1 cellular context compared by ENCODE assay signal in the genomic region with DNA sequence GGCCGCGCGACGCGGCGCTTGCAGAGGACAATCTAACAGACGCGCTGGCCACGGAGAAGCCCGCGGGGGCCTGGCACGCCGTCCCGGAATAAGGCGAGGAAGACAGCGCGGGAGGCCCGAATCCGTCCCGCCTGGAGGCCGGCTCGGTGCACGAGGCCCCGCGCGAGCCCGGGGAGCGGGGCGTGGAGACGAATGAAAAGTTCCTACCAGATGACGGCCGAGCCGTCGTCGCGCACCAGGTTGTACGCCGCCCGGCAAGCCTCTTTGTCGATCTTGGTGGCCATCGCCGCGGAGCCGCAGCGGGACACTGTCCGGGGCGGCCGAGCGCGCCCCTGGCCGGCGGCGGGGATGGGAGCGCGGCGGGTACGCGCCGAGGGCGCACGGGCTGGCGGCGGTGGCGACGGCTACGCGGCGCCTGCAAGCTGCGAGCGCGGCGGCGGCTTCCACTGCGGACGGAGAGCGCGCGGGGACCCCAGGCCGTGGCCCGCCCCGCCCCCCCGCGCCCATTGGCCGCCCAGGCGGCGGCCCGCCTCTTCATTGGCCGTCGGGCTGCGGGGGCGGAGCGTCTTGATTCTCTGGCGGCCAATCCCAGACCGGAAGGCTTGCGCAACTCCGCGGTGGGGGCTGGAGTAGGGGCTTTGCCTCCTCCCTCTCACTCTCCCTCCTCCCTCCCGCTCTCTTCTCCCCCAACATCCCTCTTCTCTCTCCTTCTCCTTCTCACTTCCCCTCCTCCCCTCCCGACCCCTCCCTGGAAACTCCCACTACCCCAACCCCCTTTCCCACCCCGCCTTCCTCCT.
A peak's percentile ranks its signal among the peaks of the same experiment; 100 is the strongest.
TF ChIP-seq lines count a peak whose summit lies in the region.

A gene with protein sequence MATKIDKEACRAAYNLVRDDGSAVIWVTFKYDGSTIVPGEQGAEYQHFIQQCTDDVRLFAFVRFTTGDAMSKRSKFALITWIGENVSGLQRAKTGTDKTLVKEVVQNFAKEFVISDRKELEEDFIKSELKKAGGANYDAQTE (minus strand): TSS at position 448 of the 797 bp plus-strand sequence. CDS start 164 bp downstream, at position 284.

TF ChIP-seq in A549, 52 proteins besides CTCF, POLR2A, EP300 and RAD21 (continued from another document):
- peak; percentile 100 for TF ChIP-seq MAZ (IDR thresholded peaks at IDR 0.05; ENCODE audit: borderline replicate concordance, low read depth, low read length)
- TF ChIP-seq ZNF302 (CRISPR knock-in tag; IDR thresholded peaks at IDR 0.05), result no peak
- TF ChIP-seq CHD4 (IDR thresholded peaks at IDR 0.05; ENCODE audit: borderline replicate concordance), result no peak
- TF ChIP-seq CBX2 (IDR thresholded peaks at IDR 0.05; ENCODE audit: borderline replicate concordance, low read depth), result no peak
- TF ChIP-seq GATA3 (IDR thresholded peaks at IDR 0.05; ENCODE audit: borderline replicate concordance), result no peak
- no peak for TF ChIP-seq NR3C1 (IDR thresholded peaks at IDR 0.05)
- TF ChIP-seq FOSB (CRISPR knock-in tag; IDR thresholded peaks at IDR 0.05), result no peak
- peak; percentile 49; the same call in 1 of the 2 replicates for TF ChIP-seq KDM5A (IDR thresholded peaks at IDR 0.05)
- TF ChIP-seq NPAS2 (CRISPR knock-in tag; IDR thresholded peaks at IDR 0.05; ENCODE audit: borderline replicate concordance), result no peak
- no peak for TF ChIP-seq FOXS1 (CRISPR knock-in tag; IDR thresholded peaks at IDR 0.05)
- TF ChIP-seq, protein P1, sequence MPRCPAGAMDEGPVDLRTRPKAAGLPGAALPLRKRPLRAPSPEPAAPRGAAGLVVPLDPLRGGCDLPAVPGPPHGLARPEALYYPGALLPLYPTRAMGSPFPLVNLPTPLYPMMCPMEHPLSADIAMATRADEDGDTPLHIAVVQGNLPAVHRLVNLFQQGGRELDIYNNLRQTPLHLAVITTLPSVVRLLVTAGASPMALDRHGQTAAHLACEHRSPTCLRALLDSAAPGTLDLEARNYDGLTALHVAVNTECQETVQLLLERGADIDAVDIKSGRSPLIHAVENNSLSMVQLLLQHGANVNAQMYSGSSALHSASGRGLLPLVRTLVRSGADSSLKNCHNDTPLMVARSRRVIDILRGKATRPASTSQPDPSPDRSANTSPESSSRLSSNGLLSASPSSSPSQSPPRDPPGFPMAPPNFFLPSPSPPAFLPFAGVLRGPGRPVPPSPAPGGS (IDR thresholded peaks at IDR 0.05), result peak; percentile 93
- TF ChIP-seq, protein P2, sequence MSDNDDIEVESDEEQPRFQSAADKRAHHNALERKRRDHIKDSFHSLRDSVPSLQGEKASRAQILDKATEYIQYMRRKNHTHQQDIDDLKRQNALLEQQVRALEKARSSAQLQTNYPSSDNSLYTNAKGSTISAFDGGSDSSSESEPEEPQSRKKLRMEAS (IDR thresholded peaks at IDR 0.05), result no peak; the same call in 1 of the 2 replicates
- TF ChIP-seq SMC3 (IDR thresholded peaks at IDR 0.05), result no peak; the same call in 2 of the 3 replicates
- peak; percentile 43; the same call in 1 of the 2 replicates for TF ChIP-seq PHF8 (IDR thresholded peaks at IDR 0.05; ENCODE audit: borderline replicate concordance, low read depth)
- no peak for TF ChIP-seq TP53 (CRISPR knock-in tag; IDR thresholded peaks at IDR 0.05)
- TF ChIP-seq JUNB (IDR thresholded peaks at IDR 0.05), result no peak
- no peak for TF ChIP-seq BHLHE40 (IDR thresholded peaks at IDR 0.05; ENCODE audit: low read depth, low read length)
- no peak for TF ChIP-seq SREBF2 (IDR thresholded peaks at IDR 0.05)
- no peak for TF ChIP-seq CHD2 (IDR thresholded peaks at IDR 0.05; ENCODE audit: low read length, partially characterized antibody)
- TF ChIP-seq, protein P3, sequence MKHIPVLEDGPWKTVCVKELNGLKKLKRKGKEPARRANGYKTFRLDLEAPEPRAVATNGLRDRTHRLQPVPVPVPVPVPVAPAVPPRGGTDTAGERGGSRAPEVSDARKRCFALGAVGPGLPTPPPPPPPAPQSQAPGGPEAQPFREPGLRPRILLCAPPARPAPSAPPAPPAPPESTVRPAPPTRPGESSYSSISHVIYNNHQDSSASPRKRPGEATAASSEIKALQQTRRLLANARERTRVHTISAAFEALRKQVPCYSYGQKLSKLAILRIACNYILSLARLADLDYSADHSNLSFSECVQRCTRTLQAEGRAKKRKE (CRISPR knock-in tag; IDR thresholded peaks at IDR 0.05; ENCODE audit: low read depth), result no peak
- TF ChIP-seq, protein P4, sequence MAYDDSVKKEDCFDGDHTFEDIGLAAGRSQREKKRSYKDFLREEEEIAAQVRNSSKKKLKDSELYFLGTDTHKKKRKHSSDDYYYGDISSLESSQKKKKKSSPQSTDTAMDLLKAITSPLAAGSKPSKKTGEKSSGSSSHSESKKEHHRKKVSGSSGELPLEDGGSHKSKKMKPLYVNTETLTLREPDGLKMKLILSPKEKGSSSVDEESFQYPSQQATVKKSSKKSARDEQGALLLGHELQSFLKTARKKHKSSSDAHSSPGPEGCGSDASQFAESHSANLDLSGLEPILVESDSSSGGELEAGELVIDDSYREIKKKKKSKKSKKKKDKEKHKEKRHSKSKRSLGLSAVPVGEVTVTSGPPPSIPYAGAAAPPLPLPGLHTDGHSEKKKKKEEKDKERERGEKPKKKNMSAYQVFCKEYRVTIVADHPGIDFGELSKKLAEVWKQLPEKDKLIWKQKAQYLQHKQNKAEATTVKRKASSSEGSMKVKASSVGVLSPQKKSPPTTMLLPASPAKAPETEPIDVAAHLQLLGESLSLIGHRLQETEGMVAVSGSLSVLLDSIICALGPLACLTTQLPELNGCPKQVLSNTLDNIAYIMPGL (CRISPR knock-in tag; IDR thresholded peaks at IDR 0.05; ENCODE audit: borderline replicate concordance), result no peak
- TF ChIP-seq JUN (IDR thresholded peaks at IDR 0.05), result peak; percentile 86 to 94
- TF ChIP-seq RARB (CRISPR knock-in tag; IDR thresholded peaks at IDR 0.05), result no peak
- TF ChIP-seq EHF (CRISPR knock-in tag; IDR thresholded peaks at IDR 0.05), result no peak
- no peak for TF ChIP-seq ESRRA (IDR thresholded peaks at IDR 0.05; ENCODE audit: borderline replicate concordance, low read length)
- TF ChIP-seq RCOR1 (IDR thresholded peaks at IDR 0.05; ENCODE audit: low read depth, low read length), result no peak
- no peak for TF ChIP-seq NFE2L2 (conservative IDR thresholded peaks at IDR 0.05; ENCODE audit: low read length)
- TF ChIP-seq ZSCAN20 (CRISPR knock-in tag; IDR thresholded peaks at IDR 0.05), result no peak
- TF ChIP-seq HOXA7 (CRISPR knock-in tag; IDR thresholded peaks at IDR 0.05), result no peak
- TF ChIP-seq ZFP36 (IDR thresholded peaks at IDR 0.05; ENCODE audit: borderline replicate concordance, partially characterized antibody), result peak; percentile 31
- TF ChIP-seq MYC (IDR thresholded peaks at IDR 0.05; ENCODE audit: borderline replicate concordance, low read length), result no peak
- TF ChIP-seq, protein P5, sequence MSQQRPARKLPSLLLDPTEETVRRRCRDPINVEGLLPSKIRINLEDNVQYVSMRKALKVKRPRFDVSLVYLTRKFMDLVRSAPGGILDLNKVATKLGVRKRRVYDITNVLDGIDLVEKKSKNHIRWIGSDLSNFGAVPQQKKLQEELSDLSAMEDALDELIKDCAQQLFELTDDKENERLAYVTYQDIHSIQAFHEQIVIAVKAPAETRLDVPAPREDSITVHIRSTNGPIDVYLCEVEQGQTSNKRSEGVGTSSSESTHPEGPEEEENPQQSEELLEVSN (IDR thresholded peaks at IDR 0.05; ENCODE audit: borderline replicate concordance, low read depth), result no peak
- TF ChIP-seq FOSL2 (IDR thresholded peaks at IDR 0.05), result no peak
- no peak for TF ChIP-seq FOSL2 (CRISPR knock-in tag; IDR thresholded peaks at IDR 0.05)
TF ChIP-seq in A549: peak in this region for 9.
